ENCODE assay signal across 9 cellular contexts in the genomic region with DNA sequence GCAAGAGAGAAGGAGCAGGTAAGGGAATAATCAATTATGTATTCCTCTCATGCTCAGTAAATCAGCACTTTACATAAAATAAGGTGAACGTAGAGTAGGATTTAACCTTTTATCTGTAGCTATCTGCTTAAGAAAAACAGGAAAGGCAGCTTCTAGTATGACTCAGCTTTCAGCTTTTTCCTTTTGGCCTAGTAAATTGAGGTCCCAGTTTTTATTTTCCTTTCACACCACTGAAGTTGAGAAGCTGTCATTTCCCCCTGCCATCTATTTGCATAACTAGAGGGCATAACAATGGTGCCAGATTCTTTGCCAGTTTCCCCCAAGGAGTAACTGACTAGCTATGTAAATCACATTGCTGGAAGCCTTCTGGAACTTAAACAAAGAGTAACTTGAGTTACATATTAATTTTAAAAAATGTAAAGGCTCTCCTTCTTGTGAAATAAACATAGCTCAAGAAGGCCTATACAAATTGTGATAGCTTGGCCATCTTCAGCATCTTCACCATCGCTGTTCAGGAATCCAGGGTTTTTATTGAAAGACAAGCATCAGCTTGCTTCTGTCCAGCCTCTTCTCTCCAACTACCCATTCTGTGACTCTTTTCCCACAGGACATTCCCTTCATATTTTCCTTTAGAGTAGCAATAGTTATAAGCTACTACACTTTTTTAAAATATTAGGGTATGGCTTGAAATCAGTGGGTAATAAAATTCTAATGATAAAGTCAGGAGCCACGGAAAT.
DNase-seq lines count a peak whose midpoint lies in the region; ATAC-seq, FAIRE-seq and TF ChIP-seq lines count a peak whose summit lies in the region.
"Had no signal": no experiment of that assay in that cellular context is flagged by ENCODE, and none has a peak within 500 bp of the region (broad histone marks: within the 10 kb centered on the region; RNA-seq: fewer than 3 reads in every experiment).

No MANE protein-coding gene starts in this region.

- H3K27me3 Mint-ChIP-seq in osteocyte (ENCODE audit: unreplicated experiment) = no peaks in the 10 kb centered on the region
- H3K27me3 Mint-ChIP-seq in activated T-helper 2 cell treated with anti-CD3 and anti-CD28 coated beads, Interferon-gamma antibody, Interleukin-2, Interleukin-4, amounts not matched to agents 10 μg/mL and 5 μg/mL and 100 μg/mL, durations not matched to agents 14 hours and 24 hours and 36 hours (ENCODE audit: low read depth) = peaks cover 2% of the 10 kb centered on the region
- H3K27me3 Mint-ChIP-seq: activated CD8-positive, alpha-beta T cell treated with anti-CD3 and anti-CD28 coated beads for 36 hours had no signal

- H3K36me3 Mint-ChIP-seq in osteocyte (ENCODE audit: unreplicated experiment) = no peaks in the 10 kb centered on the region
- no peaks in the 10 kb centered on the region for H3K36me3 Mint-ChIP-seq in activated T-helper 2 cell treated with anti-CD3 and anti-CD28 coated beads, Interferon-gamma antibody, Interleukin-2, Interleukin-4, amounts not matched to agents 10 μg/mL and 5 μg/mL and 100 μg/mL, durations not matched to agents 14 hours and 24 hours and 36 hours (ENCODE audit: low read depth)

- no peak overlapping the region for H3K4me3 Mint-ChIP-seq in osteocyte (ENCODE audit: unreplicated experiment)
- no peak overlapping the region for H3K4me3 Mint-ChIP-seq in activated T-helper 2 cell treated with anti-CD3 and anti-CD28 coated beads, Interferon-gamma antibody, Interleukin-2, Interleukin-4, amounts not matched to agents 10 μg/mL and 5 μg/mL and 100 μg/mL, durations not matched to agents 14 hours and 24 hours and 36 hours (ENCODE audit: low read depth)
- H3K4me3 Mint-ChIP-seq: activated CD8-positive, alpha-beta T cell treated with anti-CD3 and anti-CD28 coated beads for 36 hours had no signal

- peak; percentile 82 for FAIRE-seq in GM19239 (lab: Jason Lieb, UNC)

- TF ChIP-seq CTCF in choroid plexus epithelial cell (conservative IDR thresholded peaks at IDR 0.05; ENCODE audit: low read depth, low read length) (no peak), osteocyte (IDR thresholded peaks at IDR 0.05) (no peak)

- peak; percentile 53 for ATAC-seq in HG03571 (IDR thresholded peaks at IDR 0.05; ENCODE audit: unreplicated experiment)
- ATAC-seq: activated CD8-positive, alpha-beta T cell treated with anti-CD3 and anti-CD28 coated beads for 36 hours had no signal

- H3K4me3 ChIP-seq in choroid plexus epithelial cell (ENCODE audit: low read depth, low read length) = no peak overlapping the region

- peaks cover 30% of the 10 kb centered on the region for H3K4me1 Mint-ChIP-seq in osteocyte (ENCODE audit: unreplicated experiment)
- H3K4me1 Mint-ChIP-seq in activated T-helper 2 cell treated with anti-CD3 and anti-CD28 coated beads, Interferon-gamma antibody, Interleukin-2, Interleukin-4, amounts not matched to agents 10 μg/mL and 5 μg/mL and 100 μg/mL, durations not matched to agents 14 hours and 24 hours and 36 hours (ENCODE audit: low read depth) = no peaks in the 10 kb centered on the region

- intact Hi-C loops in activated T-helper 2 cell treated with anti-CD3 and anti-CD28 coated beads, Interferon-gamma antibody, Interleukin-2, Interleukin-4, amounts not matched to agents 10 μg/mL and 5 μg/mL and 100 μg/mL, durations not matched to agents 14 hours and 24 hours and 36 hours (cut with micrococcal nuclease) = no loop called here

- H3K27ac Mint-ChIP-seq in osteocyte (ENCODE audit: unreplicated experiment) = peak overlapping the region; percentile 93
- H3K27ac Mint-ChIP-seq in activated T-helper 2 cell treated with anti-CD3 and anti-CD28 coated beads, Interferon-gamma antibody, Interleukin-2, Interleukin-4, amounts not matched to agents 10 μg/mL and 5 μg/mL and 100 μg/mL, durations not matched to agents 14 hours and 24 hours and 36 hours = no peak overlapping the region
- H3K27ac Mint-ChIP-seq: activated CD8-positive, alpha-beta T cell treated with anti-CD3 and anti-CD28 coated beads for 36 hours had no signal

- no peaks in the 10 kb centered on the region for H3K9me3 Mint-ChIP-seq in osteocyte (ENCODE audit: unreplicated experiment)
- no peaks in the 10 kb centered on the region for H3K9me3 Mint-ChIP-seq in activated T-helper 2 cell treated with anti-CD3 and anti-CD28 coated beads, Interferon-gamma antibody, Interleukin-2, Interleukin-4, amounts not matched to agents 10 μg/mL and 5 μg/mL and 100 μg/mL, durations not matched to agents 14 hours and 24 hours and 36 hours
- H3K9me3 Mint-ChIP-seq: activated CD8-positive, alpha-beta T cell treated with anti-CD3 and anti-CD28 coated beads for 36 hours had no signal

- DNase-seq in GM19239 (ENCODE audit: insufficient read length, low spot score) (no peak), choroid plexus epithelial cell (ENCODE audit: low read depth) (peak; percentile 58), osteocyte (ENCODE audit: extremely low spot score, unreplicated experiment) (no peak), DMS153 (lab: John Stamatoyannopoulos, UW) (no peak), amniotic stem cell (lab: John Stamatoyannopoulos, UW) (no peak), islet precursor cell (no peak)
- DNase-seq in activated T-helper 2 cell treated with anti-CD3 and anti-CD28 coated beads, Interferon-gamma antibody, Interleukin-2, Interleukin-4, amounts not matched to agents 10 μg/mL and 5 μg/mL and 100 μg/mL, durations not matched to agents 14 hours and 24 hours and 36 hours (ENCODE audit: low spot score) = no peak
- DNase-seq: activated CD8-positive, alpha-beta T cell treated with anti-CD3 and anti-CD28 coated beads for 36 hours had no signal
